8 cellular contexts compared by ENCODE assay signal in the genomic region with DNA sequence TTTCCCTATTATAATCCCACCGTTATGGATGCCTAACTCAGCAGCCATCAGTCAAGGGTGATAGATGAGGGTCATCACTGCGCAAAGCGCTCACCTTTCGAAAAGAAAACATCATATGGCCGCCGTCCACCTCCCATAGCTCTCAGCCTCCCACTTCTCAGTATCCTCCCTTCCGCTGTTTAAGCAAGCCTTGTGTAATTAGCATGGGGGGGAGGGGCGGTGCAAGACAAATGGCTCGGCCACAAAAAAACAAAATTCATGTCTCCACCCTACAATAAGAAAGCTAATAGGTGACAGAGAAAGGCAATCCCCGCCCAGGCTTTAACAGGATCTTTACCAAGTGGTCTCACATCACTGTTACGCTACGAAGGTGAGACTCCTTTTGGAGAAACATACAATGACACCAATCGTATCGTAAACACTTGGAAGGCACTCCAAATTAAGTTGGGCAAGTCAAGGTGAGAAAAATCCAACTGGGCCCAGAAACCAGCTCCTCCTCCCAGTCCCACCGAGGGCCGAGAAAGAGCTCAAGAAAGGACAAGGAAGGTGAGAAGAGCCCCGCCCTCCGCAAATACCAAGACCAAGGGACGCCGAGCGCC.
DNase-seq lines count a peak whose midpoint lies in the region; ATAC-seq and TF ChIP-seq lines count a peak whose summit lies in the region.

No MANE protein-coding gene starts in this region.

- TF ChIP-seq CTCF in VCaP (conservative IDR thresholded peaks at IDR 0.05), result no peak

- ATAC-seq in GM18909 (IDR thresholded peaks at IDR 0.05; ENCODE audit: poor library complexity, unreplicated experiment), result no peak

- H3K27ac ChIP-seq in VCaP, result peak overlapping the region; percentile 94

- DNase-seq in DMS153 treated with DMSO at 0.1 percent for 48 hours (lab: John Stamatoyannopoulos, UW; ENCODE audit: unreplicated experiment) (peak; percentile 42), DMS153 (lab: John Stamatoyannopoulos, UW) (no peak), LoVo (ENCODE audit: low spot score) (peak; percentile 50), left kidney (ENCODE audit: low read depth, low spot score) (peak; percentile 90)
- peak; percentile 81 for DNase-seq in central memory CD4-positive, alpha-beta T cell
- DNase-seq in stimulated activated CD4-positive, alpha-beta T cell treated with anti-CD3 and anti-CD28 coated beads, TNF-alpha, amount 100 ng/mL, for 48 hours (ENCODE audit: low read depth in 3 of 3), result peak in 2 of 3 donors; percentile 34 to 56
